ENCODE assay signal across 10 cellular contexts in the genomic region with DNA sequence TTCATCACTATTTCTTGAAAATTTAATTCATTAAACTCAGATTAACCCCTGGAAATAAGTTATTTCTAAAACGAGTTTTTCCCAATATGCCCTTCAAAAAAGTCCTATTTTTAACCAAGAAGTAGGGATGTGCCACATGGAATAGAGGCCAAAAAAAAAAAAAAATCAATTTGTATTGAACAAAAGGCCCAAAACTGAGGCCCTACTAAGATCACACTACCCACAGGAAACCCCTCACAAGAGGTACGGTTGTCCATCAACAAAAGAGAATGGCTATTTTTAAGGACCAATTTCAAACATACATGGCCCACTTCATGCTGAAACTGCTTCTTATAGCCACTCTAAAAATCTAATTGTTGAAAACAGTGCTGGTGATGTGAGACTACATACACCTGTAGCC. TPM values are rescaled to one million over a fixed set of nuclear protein-coding genes. Genes with fewer than 3 reads are reported as not detected.
A peak's percentile ranks its signal among the peaks of the same experiment; 100 is the strongest.
DNase-seq lines count a peak whose midpoint lies in the region; ATAC-seq and TF ChIP-seq lines count a peak whose summit lies in the region.
"Had no signal": no experiment of that assay in that cellular context is flagged by ENCODE, and none has a peak within 500 bp of the region (broad histone marks: within the 10 kb centered on the region; RNA-seq: fewer than 3 reads in every experiment).

No MANE protein-coding gene starts in this region.

- H3K36me3 ChIP-seq in spleen = peaks cover 3 to 56% (median 54%) of the 10 kb centered on the region in 6 donors

- H3K27me3 ChIP-seq in HL-60 (ENCODE audit: insufficient read depth, poor library complexity, severe bottlenecking) (no peaks in the 10 kb centered on the region), spleen (replicated peaks in 1 of 7) (no peaks in the 10 kb centered on the region)

- H3K27ac Mint-ChIP-seq in activated B cell treated with CpG ODN at 0.5 μM for 24 hours = peak overlapping the region; percentile 97
- H3K27ac Mint-ChIP-seq in immature natural killer cell = peak overlapping the region; percentile 94 to 99 (median 98)

- no peak for TF ChIP-seq CTCF in HL-60 (IDR thresholded peaks at IDR 0.05; ENCODE audit: insufficient read depth, low read length)
- no peak for TF ChIP-seq CTCF in activated B cell treated with CpG ODN at 0.5 μM for 24 hours (IDR thresholded peaks at IDR 0.05)
- TF ChIP-seq CTCF in spleen (IDR thresholded peaks at IDR 0.05 in 8 of 11, conservative IDR thresholded peaks at IDR 0.05 in 3 of 11) = no peak

- H3K4me1 ChIP-seq in spleen = peaks cover 29 to 96% (median 56%) of the 10 kb centered on the region in 6 donors

- intact Hi-C loops in activated B cell treated with CpG ODN at 0.5 μM for 24 hours (cut with micrococcal nuclease) (loop anchor here (2.0 to 10.0 kb wide), 7 partner anchors 113 to 665 kb away; a partner anchor contains a TSS), spleen (cut with DNase I; ENCODE audit: low total_unique reads) (no loop called here)

- no peak for TF ChIP-seq POLR2A in spleen (IDR thresholded peaks at IDR 0.05)

- POLR2A ChIA-PET in activated B cell treated with CpG ODN at 0.5 μM for 24 hours (lab: Charles Lee) = interaction anchor here (6.1 kb wide), 1 partner anchor 49 kb away, joined by 93 read pairs; a partner anchor contains a TSS

- H3K4me3 ChIP-seq in HL-60 (replicated peaks; ENCODE audit: insufficient read depth, low read length) (no peak overlapping the region), spleen (no peak overlapping the region)
- H3K4me3 ChIP-seq: lung had no signal

- H3K4me3 Mint-ChIP-seq in activated B cell treated with CpG ODN at 0.5 μM for 24 hours = no peak overlapping the region
- H3K4me3 Mint-ChIP-seq in immature natural killer cell = peak overlapping the region in 1 of 5 donors; percentile 10

- no peaks in the 10 kb centered on the region for H3K9me3 Mint-ChIP-seq in activated B cell treated with CpG ODN at 0.5 μM for 24 hours
- H3K9me3 Mint-ChIP-seq in immature natural killer cell = no peaks in the 10 kb centered on the region

- H3K27ac ChIP-seq in HL-60 (replicated peaks) (peak overlapping the region; percentile 74), spleen (peak overlapping the region in 7 of 8 donors; percentile 93 to 98 (median 95))

- DNase-seq in HL-60 (ENCODE audit: low read depth in 1 of 2, low spot score in 1 of 2) (no peak), activated B cell treated with CpG ODN at 0.5 μM for 24 hours (no peak), immature natural killer cell (no peak), spleen (no peak), NCI-H1105 (lab: John Stamatoyannopoulos, UW) (no peak), H4 (ENCODE audit: low spot score) (no peak)
- DNase-seq: activated T-cell treated with anti-CD3 and anti-CD28 coated beads for 4 hours, GDM1 had no signal

- ATAC-seq in activated B cell treated with CpG ODN at 0.5 μM for 24 hours (ENCODE audit: low read depth) (no peak), HG02840 (IDR thresholded peaks at IDR 0.05; ENCODE audit: low FRiP score, unreplicated experiment) (no peak)

- CTCF ChIA-PET in activated B cell treated with CpG ODN at 0.5 μM for 24 hours (lab: Charles Lee) = no interaction called here

- H3K36me3 Mint-ChIP-seq in activated B cell treated with CpG ODN at 0.5 μM for 24 hours (ENCODE audit: low read depth) (peaks cover 51% of the 10 kb centered on the region), immature natural killer cell (peaks cover 4 to 34% (median 21%) of the 10 kb centered on the region in 3 donors)

- H3K27me3 Mint-ChIP-seq in activated B cell treated with CpG ODN at 0.5 μM for 24 hours = no peaks in the 10 kb centered on the region
- peaks cover 2 to 11% (median 6%) of the 10 kb centered on the region in 3 donors for H3K27me3 Mint-ChIP-seq in immature natural killer cell (ENCODE audit: low read depth in 3 of 3)

- 49 to 78% (median 61%) methylated on average over 2 of the region's 2 CpGs for whole genome bisulfite sequencing in spleen, 5 donors

- no peaks in the 10 kb centered on the region for H3K9me3 ChIP-seq in spleen

- H3K4me1 Mint-ChIP-seq in activated B cell treated with CpG ODN at 0.5 μM for 24 hours = peaks cover 57% of the 10 kb centered on the region
- H3K4me1 Mint-ChIP-seq in immature natural killer cell = peaks cover 52 to 53% of the 10 kb centered on the region in 2 donors

RNA-seq across cellular contexts. Expression of a gene that starts 7.5 kb away (rescaled TPM):
- 153 and 192 TPM in 2 replicates for total RNA-seq in activated B cell treated with CpG ODN at 0.5 μM for 24 hours
- polyA plus RNA-seq in immature natural killer cell = 10 to 100 TPM in 2 of 3 donors, 1 to 10 TPM in 1; 6.5 to 37.5 (median 11.9) TPM
- 100 to 1,000 TPM; 140 to 238 (median 166) TPM for total RNA-seq in spleen
- polyA plus RNA-seq in spleen = 10 to 100 TPM in 2 of 3 donors, 1 to 10 TPM in 1; 8.8 to 42.5 (median 12.5) TPM
- total RNA-seq in H4 (2014; rRNA removed; shearing (Covaris generic)) = 22.2 and 28.4 TPM in 2 replicates

RNA-seq across cellular contexts. Expression of a gene that starts 8.2 kb away (rescaled TPM):
- total RNA-seq in activated B cell treated with CpG ODN at 0.5 μM for 24 hours (499 and 503 TPM in 2 replicates), spleen (100 to 1,000 TPM; 262 to 375 (median 339) TPM)
- polyA plus RNA-seq in immature natural killer cell (1,000 to 10,000 TPM in 1 of 3 donors, 100 to 1,000 TPM in 2; 795 to 1,475 (median 867) TPM), spleen (100 to 1,000 TPM; 223 to 272 (median 240) TPM)
- 765 and 888 TPM in 2 replicates for total RNA-seq in H4 (2014; rRNA removed; shearing (Covaris generic))

RNA-seq across cellular contexts. Expression of a gene that starts 50.5 kb away (rescaled TPM):
- 183 and 185 TPM in 2 replicates for total RNA-seq in activated B cell treated with CpG ODN at 0.5 μM for 24 hours
- 100 to 1,000 TPM; 175 to 222 (median 180) TPM for polyA plus RNA-seq in immature natural killer cell
- total RNA-seq in spleen = 100 to 1,000 TPM in 5 of 7 donors, 10 to 100 TPM in 2; 84.1 to 163 (median 133) TPM
- polyA plus RNA-seq in spleen = 100 to 1,000 TPM in 2 of 3 donors, 10 to 100 TPM in 1; 80.6 to 154 (median 114) TPM
- 139 and 202 TPM in 2 replicates for total RNA-seq in H4 (2014; rRNA removed; shearing (Covaris generic))
